1 cellular context compared by ENCODE assay signal in the genomic region with DNA sequence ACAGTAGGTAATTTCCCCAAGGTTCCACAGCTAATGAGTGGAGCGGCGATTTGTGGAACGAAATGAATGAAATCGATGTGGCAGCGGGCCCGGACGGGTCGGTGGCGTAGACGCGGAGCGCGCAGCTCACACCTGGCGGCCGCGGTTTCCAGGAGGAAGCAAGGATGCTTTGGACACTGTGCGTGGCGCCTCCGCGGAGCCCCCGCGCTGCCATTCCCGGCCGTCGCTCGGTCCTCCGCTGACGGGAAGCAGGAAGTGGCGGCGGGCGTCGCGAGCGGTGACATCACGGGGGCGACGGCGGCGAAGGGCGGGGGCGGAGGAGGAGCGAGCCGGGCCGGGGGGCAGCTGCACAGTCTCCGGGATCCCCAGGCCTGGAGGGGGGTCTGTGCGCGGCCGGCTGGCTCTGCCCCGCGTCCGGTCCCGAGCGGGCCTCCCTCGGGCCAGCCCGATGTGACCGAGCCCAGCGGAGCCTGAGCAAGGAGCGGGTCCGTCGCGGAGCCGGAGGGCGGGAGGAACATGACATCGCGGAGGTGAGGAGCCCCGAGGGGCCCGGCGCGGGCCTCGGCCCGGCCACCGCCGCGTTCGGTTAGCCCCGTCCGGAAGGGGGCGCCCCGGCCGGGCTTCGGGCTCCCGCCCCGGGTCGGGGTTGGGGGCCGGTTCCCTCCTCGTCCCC.
TF ChIP-seq lines count a peak whose summit lies in the region.

Gene PTPN11, plus strand, starts transcription at position 352 of the 673 bp plus-strand sequence. Its CDS starts 165 bp downstream, at position 517.

TF ChIP-seq in K562, 482 proteins besides CTCF, POLR2A, EP300 and RAD21 (continued from another document and continues in another):
- TF ChIP-seq MGA (IDR thresholded peaks at IDR 0.05) = no peak; the same call in 1 of the 2 replicates
- TF ChIP-seq HNRNPUL1 (IDR thresholded peaks at IDR 0.05; ENCODE audit: low read length) = no peak
- no peak for TF ChIP-seq ATF4 (CRISPR knock-in tag; IDR thresholded peaks at IDR 0.05)
- peak; percentile 73 for TF ChIP-seq TAF7 (tag; IDR thresholded peaks at IDR 0.05)
- no peak for TF ChIP-seq ZNF384 (IDR thresholded peaks at IDR 0.05; ENCODE audit: low read depth, low read length)
- no peak for TF ChIP-seq NFIX (CRISPR knock-in tag; IDR thresholded peaks at IDR 0.05; ENCODE audit: low read depth)
- TF ChIP-seq PHB2 (IDR thresholded peaks at IDR 0.05; ENCODE audit: low read depth) = no peak
- TF ChIP-seq ZNF445 (CRISPR knock-in tag; IDR thresholded peaks at IDR 0.05; ENCODE audit: low read depth) = no peak
- TF ChIP-seq CREB1 (IDR thresholded peaks at IDR 0.05) = peak; percentile 99
- peak; percentile 100 for TF ChIP-seq CREB1 (CRISPR knock-in tag; IDR thresholded peaks at IDR 0.05)
- peak; percentile 94 for TF ChIP-seq C11orf30 (IDR thresholded peaks at IDR 0.05; ENCODE audit: low read depth)
- TF ChIP-seq MAZ (CRISPR knock-in tag; conservative IDR thresholded peaks at IDR 0.05 in 1 of 2, IDR thresholded peaks at IDR 0.05 in 1 of 2) = peak; percentile 100
- TF ChIP-seq NFE2 (IDR thresholded peaks at IDR 0.05; ENCODE audit: low read depth) = 0 out of 2 replicates have a peak, but pooled peaks have one; percentile 2
- TF ChIP-seq, protein P1, sequence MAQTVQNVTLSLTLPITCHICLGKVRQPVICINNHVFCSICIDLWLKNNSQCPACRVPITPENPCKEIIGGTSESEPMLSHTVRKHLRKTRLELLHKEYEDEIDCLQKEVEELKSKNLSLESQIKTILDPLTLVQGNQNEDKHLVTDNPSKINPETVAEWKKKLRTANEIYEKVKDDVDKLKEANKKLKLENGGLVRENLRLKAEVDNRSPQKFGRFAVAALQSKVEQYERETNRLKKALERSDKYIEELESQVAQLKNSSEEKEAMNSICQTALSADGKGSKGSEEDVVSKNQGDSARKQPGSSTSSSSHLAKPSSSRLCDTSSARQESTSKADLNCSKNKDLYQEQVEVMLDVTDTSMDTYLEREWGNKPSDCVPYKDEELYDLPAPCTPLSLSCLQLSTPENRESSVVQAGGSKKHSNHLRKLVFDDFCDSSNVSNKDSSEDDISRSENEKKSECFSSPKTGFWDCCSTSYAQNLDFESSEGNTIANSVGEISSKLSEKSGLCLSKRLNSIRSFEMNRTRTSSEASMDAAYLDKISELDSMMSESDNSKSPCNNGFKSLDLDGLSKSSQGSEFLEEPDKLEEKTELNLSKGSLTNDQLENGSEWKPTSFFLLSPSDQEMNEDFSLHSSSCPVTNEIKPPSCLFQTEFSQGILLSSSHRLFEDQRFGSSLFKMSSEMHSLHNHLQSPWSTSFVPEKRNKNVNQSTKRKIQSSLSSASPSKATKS (CRISPR knock-in tag; IDR thresholded peaks at IDR 0.05) = no peak
- TF ChIP-seq EHMT2 (IDR thresholded peaks at IDR 0.05) = no peak
- peak; percentile 43; the same call in 1 of the 2 replicates for TF ChIP-seq DPF2 (IDR thresholded peaks at IDR 0.05)
- TF ChIP-seq SMAD2 (IDR thresholded peaks at IDR 0.05; ENCODE audit: low read depth, low read length) = no peak
- peak; percentile 59 for TF ChIP-seq ZNF263 (CRISPR knock-in tag; IDR thresholded peaks at IDR 0.05; ENCODE audit: borderline replicate concordance)
- 0 out of 2 replicates have a peak, but pooled peaks have one; percentile 6 for TF ChIP-seq CAMTA2 (CRISPR knock-in tag; conservative IDR thresholded peaks at IDR 0.05)
- TF ChIP-seq, protein P2, sequence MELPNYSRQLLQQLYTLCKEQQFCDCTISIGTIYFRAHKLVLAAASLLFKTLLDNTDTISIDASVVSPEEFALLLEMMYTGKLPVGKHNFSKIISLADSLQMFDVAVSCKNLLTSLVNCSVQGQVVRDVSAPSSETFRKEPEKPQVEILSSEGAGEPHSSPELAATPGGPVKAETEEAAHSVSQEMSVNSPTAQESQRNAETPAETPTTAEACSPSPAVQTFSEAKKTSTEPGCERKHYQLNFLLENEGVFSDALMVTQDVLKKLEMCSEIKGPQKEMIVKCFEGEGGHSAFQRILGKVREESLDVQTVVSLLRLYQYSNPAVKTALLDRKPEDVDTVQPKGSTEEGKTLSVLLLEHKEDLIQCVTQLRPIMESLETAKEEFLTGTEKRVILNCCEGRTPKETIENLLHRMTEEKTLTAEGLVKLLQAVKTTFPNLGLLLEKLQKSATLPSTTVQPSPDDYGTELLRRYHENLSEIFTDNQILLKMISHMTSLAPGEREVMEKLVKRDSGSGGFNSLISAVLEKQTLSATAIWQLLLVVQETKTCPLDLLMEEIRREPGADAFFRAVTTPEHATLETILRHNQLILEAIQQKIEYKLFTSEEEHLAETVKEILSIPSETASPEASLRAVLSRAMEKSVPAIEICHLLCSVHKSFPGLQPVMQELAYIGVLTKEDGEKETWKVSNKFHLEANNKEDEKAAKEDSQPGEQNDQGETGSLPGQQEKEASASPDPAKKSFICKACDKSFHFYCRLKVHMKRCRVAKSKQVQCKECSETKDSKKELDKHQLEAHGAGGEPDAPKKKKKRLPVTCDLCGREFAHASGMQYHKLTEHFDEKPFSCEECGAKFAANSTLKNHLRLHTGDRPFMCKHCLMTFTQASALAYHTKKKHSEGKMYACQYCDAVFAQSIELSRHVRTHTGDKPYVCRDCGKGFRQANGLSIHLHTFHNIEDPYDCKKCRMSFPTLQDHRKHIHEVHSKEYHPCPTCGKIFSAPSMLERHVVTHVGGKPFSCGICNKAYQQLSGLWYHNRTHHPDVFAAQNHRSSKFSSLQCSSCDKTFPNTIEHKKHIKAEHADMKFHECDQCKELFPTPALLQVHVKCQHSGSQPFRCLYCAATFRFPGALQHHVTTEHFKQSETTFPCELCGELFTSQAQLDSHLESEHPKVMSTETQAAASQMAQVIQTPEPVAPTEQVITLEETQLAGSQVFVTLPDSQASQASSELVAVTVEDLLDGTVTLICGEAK (IDR thresholded peaks at IDR 0.05) = peak; percentile 87
- TF ChIP-seq, protein P2 (CRISPR knock-in tag; IDR thresholded peaks at IDR 0.05) = no peak
- TF ChIP-seq POLR3A (IDR thresholded peaks at IDR 0.05; ENCODE audit: borderline replicate concordance, extremely low read depth, insufficient read depth, insufficient read length) = no peak
- no peak for TF ChIP-seq FOXM1 (IDR thresholded peaks at IDR 0.05; ENCODE audit: low read depth)
- peak; percentile 35 for TF ChIP-seq FOXM1 (CRISPR knock-in tag; IDR thresholded peaks at IDR 0.05; ENCODE audit: low read depth)
- TF ChIP-seq ZSCAN32 (CRISPR knock-in tag; IDR thresholded peaks at IDR 0.05) = no peak
- no peak for TF ChIP-seq ZNF696 (CRISPR knock-in tag; conservative IDR thresholded peaks at IDR 0.05)
- peak; percentile 78 for TF ChIP-seq SPI1 (IDR thresholded peaks at IDR 0.05; ENCODE audit: borderline replicate concordance, low read depth, low read length)
- TF ChIP-seq, protein P3, sequence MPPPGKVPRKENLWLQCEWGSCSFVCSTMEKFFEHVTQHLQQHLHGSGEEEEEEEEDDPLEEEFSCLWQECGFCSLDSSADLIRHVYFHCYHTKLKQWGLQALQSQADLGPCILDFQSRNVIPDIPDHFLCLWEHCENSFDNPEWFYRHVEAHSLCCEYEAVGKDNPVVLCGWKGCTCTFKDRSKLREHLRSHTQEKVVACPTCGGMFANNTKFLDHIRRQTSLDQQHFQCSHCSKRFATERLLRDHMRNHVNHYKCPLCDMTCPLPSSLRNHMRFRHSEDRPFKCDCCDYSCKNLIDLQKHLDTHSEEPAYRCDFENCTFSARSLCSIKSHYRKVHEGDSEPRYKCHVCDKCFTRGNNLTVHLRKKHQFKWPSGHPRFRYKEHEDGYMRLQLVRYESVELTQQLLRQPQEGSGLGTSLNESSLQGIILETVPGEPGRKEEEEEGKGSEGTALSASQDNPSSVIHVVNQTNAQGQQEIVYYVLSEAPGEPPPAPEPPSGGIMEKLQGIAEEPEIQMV (tag; conservative IDR thresholded peaks at IDR 0.05; ENCODE audit: low read depth) = no peak
